ENCODE assay signal across 1 cellular context in genomic region chr6:98525860-98526259, GRCh38.
TF ChIP-seq lines count a peak whose summit lies in the region.

No MANE protein-coding gene starts in this region.

TF ChIP-seq in WTC11, 78 proteins besides CTCF, POLR2A, EP300 and RAD21 (continued from another document):
- TF ChIP-seq, protein P1, sequence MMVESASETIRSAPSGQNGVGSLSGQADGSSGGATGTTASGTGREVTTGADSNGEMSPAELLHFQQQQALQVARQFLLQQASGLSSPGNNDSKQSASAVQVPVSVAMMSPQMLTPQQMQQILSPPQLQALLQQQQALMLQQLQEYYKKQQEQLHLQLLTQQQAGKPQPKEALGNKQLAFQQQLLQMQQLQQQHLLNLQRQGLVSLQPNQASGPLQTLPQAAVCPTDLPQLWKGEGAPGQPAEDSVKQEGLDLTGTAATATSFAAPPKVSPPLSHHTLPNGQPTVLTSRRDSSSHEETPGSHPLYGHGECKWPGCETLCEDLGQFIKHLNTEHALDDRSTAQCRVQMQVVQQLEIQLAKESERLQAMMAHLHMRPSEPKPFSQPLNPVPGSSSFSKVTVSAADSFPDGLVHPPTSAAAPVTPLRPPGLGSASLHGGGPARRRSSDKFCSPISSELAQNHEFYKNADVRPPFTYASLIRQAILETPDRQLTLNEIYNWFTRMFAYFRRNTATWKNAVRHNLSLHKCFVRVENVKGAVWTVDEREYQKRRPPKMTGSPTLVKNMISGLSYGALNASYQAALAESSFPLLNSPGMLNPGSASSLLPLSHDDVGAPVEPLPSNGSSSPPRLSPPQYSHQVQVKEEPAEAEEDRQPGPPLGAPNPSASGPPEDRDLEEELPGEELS (CRISPR knock-in tag; IDR thresholded peaks at IDR 0.05) = peak; percentile 82; the same call in 1 of the 2 replicates
